15 cellular contexts compared by ENCODE assay signal in genomic region chr2:9973691-9974090, GRCh38.
"Had no signal": no experiment of that assay in that cellular context is flagged by ENCODE, and none has a peak within 500 bp of the region (broad histone marks: within the 10 kb centered on the region; RNA-seq: fewer than 3 reads in every experiment).

No MANE protein-coding gene starts in this region.

- FAIRE-seq: endometrium, frontal cortex, keratinocyte had no signal

- DNase-seq: activated CD4-positive, alpha-beta T cell treated with anti-CD3 and anti-CD28 coated beads for 1 hour; activated CD4-positive, alpha-beta T cell treated with anti-CD3 and anti-CD28 coated beads, Interleukin-2, amount 50 U/mL, for 48 hours; activated CD8-positive, alpha-beta memory T cell treated with anti-CD3 and anti-CD28 coated beads, Interleukin-2, amount 10 ng/mL, durations not matched to agents 7 days and 5 days; activated gamma-delta T cell; activated T-cell treated with anti-CD3 and anti-CD28 coated beads, Interleukin-2, amount 50 U/mL, for 4 hours; dorsolateral prefrontal cortex; heart right ventricle; ovary; T1000; transverse colon had no signal

- H3K4me3 Mint-ChIP-seq: activated CD8-positive, alpha-beta memory T cell treated with anti-CD3 and anti-CD28 coated beads, Interleukin-2, amount 10 ng/mL, durations not matched to agents 7 days and 5 days; activated naive CD8-positive, alpha-beta T cell; activated T-cell treated with anti-CD3 and anti-CD28 coated beads, Interleukin-2, amount 50 U/mL, for 4 hours; stimulated activated memory B cell treated with anti-CD40 and anti-IgM and Interleukin-4, amounts not matched to agents 10 μg/mL and 1 μg/mL and 100 μg/mL, for 72 hours had no signal

- H3K36me3 Mint-ChIP-seq: stimulated activated memory B cell treated with anti-CD40 and anti-IgM and Interleukin-4, amounts not matched to agents 10 μg/mL and 1 μg/mL and 100 μg/mL, for 72 hours had no signal

- H3K27ac Mint-ChIP-seq: activated CD8-positive, alpha-beta memory T cell treated with anti-CD3 and anti-CD28 coated beads, Interleukin-2, amount 10 ng/mL, durations not matched to agents 7 days and 5 days; activated naive CD8-positive, alpha-beta T cell; stimulated activated memory B cell treated with anti-CD40 and anti-IgM and Interleukin-4, amounts not matched to agents 10 μg/mL and 1 μg/mL and 100 μg/mL, for 72 hours had no signal

- ATAC-seq: activated CD8-positive, alpha-beta memory T cell treated with anti-CD3 and anti-CD28 coated beads, Interleukin-2, amount 10 ng/mL, durations not matched to agents 7 days and 5 days; activated T-cell treated with anti-CD3 and anti-CD28 coated beads, Interleukin-2, amount 50 U/mL, for 4 hours; stimulated activated memory B cell treated with anti-CD40 and anti-IgM and Interleukin-4, amounts not matched to agents 10 μg/mL and 1 μg/mL and 100 μg/mL, for 72 hours had no signal

- H3K9me3 ChIP-seq: heart right ventricle, ovary, transverse colon had no signal

- H3K4me1 Mint-ChIP-seq: stimulated activated memory B cell treated with anti-CD40 and anti-IgM and Interleukin-4, amounts not matched to agents 10 μg/mL and 1 μg/mL and 100 μg/mL, for 72 hours had no signal

- H3K4me3 ChIP-seq: dorsolateral prefrontal cortex, heart right ventricle, ovary, transverse colon had no signal

- H3K9me3 Mint-ChIP-seq: activated T-cell treated with anti-CD3 and anti-CD28 coated beads, Interleukin-2, amount 50 U/mL, for 4 hours had no signal

- H3K36me3 ChIP-seq: heart right ventricle, ovary, transverse colon had no signal

- H3K27ac ChIP-seq: ovary had no signal

- H3K27me3 ChIP-seq: dorsolateral prefrontal cortex, heart right ventricle, ovary, transverse colon had no signal
